Comparison of ENCODE assay signal across 8 cellular contexts in genomic region chr2:239252433-239253200, GRCh38.
A peak's percentile ranks its signal among the peaks of the same experiment; 100 is the strongest.
DNase-seq lines count a peak whose midpoint lies in the region; ATAC-seq and TF ChIP-seq lines count a peak whose summit lies in the region.
"Had no signal": no experiment of that assay in that cellular context is flagged by ENCODE, and none has a peak within 500 bp of the region (broad histone marks: within the 10 kb centered on the region; RNA-seq: fewer than 3 reads in every experiment).

No MANE protein-coding gene starts in this region.

- H4K20me1 ChIP-seq in smooth muscle cell (ENCODE audit: low read depth), result peaks cover 4% of the 10 kb centered on the region

- no peak for TF ChIP-seq POLR2A in heart left ventricle (IDR thresholded peaks at IDR 0.05)

- H3K27me3 ChIP-seq in heart left ventricle, result no peaks in the 10 kb centered on the region
- H3K27me3 ChIP-seq in smooth muscle cell (ENCODE audit: low read depth), result no peaks in the 10 kb centered on the region
- H3K27me3 ChIP-seq: tibial artery had no signal

- no peak for TF ChIP-seq CTCF in heart left ventricle (IDR thresholded peaks at IDR 0.05)
- no peak for TF ChIP-seq CTCF in smooth muscle cell (IDR thresholded peaks at IDR 0.05; ENCODE audit: borderline replicate concordance, insufficient read depth, poor library complexity, severe bottlenecking)

- H2AFZ ChIP-seq in smooth muscle cell (ENCODE audit: low read depth), result no peak overlapping the region

- DNase-seq in SHP77 treated with DMSO at 0.1 percent for 48 hours (lab: John Stamatoyannopoulos, UW) (peak; percentile 86), heart left ventricle (peak; percentile 72 to 90 (median 83)), smooth muscle cell (lab: John Stamatoyannopoulos, UW; ENCODE audit: unreplicated experiment) (no peak), occipital lobe (lab: John Stamatoyannopoulos, UW) (no peak), HuH-7 (ENCODE audit: low spot score) (no peak), hepatic stellate cell (ENCODE audit: low spot score) (no peak)

- H3K4me1 ChIP-seq in heart left ventricle, result peaks cover 3 to 91% (median 45%) of the 10 kb centered on the region in 12 donors
- H3K4me1 ChIP-seq in smooth muscle cell (ENCODE audit: low read depth), result peaks cover 9% of the 10 kb centered on the region

- intact Hi-C loops in heart left ventricle (cut with DNase I), result loop anchor here in 2 of 10 donors (5.0 to 10.0 kb wide), 2 partner anchors 55 to 142 kb away; no protein-coding TSS in a partner anchor

- WGBS in heart left ventricle, 4 donors, result 27 to 43% (median 31%) methylated on average over 25 of the region's 25 CpGs
- WGBS in smooth muscle cell (ENCODE audit: low lambda C conversion rate), result 96% methylated on average over 25 of the region's 25 CpGs

- H3K9ac ChIP-seq in smooth muscle cell (ENCODE audit: low read depth), result no peak overlapping the region

- peak; percentile 17 for ATAC-seq in GM21367 (IDR thresholded peaks at IDR 0.05; ENCODE audit: unreplicated experiment)
- ATAC-seq in heart left ventricle, result peak; percentile 73 to 75 (median 74)

- no peak overlapping the region for H3K4me2 ChIP-seq in smooth muscle cell

- H3K27ac ChIP-seq in heart left ventricle, result peak overlapping the region; percentile 58 to 90 (median 80)
- H3K27ac ChIP-seq in smooth muscle cell (ENCODE audit: low read depth), result peak overlapping the region; percentile 18
- H3K27ac ChIP-seq: tibial artery had no signal

- no peaks in the 10 kb centered on the region for H3K36me3 ChIP-seq in heart left ventricle
- no peaks in the 10 kb centered on the region for H3K36me3 ChIP-seq in smooth muscle cell (ENCODE audit: low read depth)
- H3K36me3 ChIP-seq: tibial artery had no signal

- H3F3A ChIP-seq in smooth muscle cell (ENCODE audit: low read depth), result peaks cover 5% of the 10 kb centered on the region

- peaks cover 0 to 5% (median 2%) of the 10 kb centered on the region in 12 donors for H3K9me3 ChIP-seq in heart left ventricle
- no peaks in the 10 kb centered on the region for H3K9me3 ChIP-seq in smooth muscle cell (replicated peaks; ENCODE audit: low read depth)

- peak overlapping the region in 3 of 12 donors; percentile 19 to 29 (median 22) for H3K4me3 ChIP-seq in heart left ventricle
- no peak overlapping the region for H3K4me3 ChIP-seq in smooth muscle cell
- H3K4me3 ChIP-seq: tibial artery had no signal

- H3K79me2 ChIP-seq in smooth muscle cell (ENCODE audit: low read depth), result peaks cover 68% of the 10 kb centered on the region

Comparison
In these comparisons a context has a peak if more than half of its experiments do, and no peak if none do; other contexts are left out.
1. DNase-seq: peak in SHP77 treated with DMSO at 0.1 percent for 48 hours (single experiment) and heart left ventricle (5 of 5); none in smooth muscle cell (single experiment), occipital lobe (single experiment), HuH-7 (single experiment) and hepatic stellate cell (single experiment).